Comparison of ENCODE assay signal across 18 cellular contexts in the genomic region with DNA sequence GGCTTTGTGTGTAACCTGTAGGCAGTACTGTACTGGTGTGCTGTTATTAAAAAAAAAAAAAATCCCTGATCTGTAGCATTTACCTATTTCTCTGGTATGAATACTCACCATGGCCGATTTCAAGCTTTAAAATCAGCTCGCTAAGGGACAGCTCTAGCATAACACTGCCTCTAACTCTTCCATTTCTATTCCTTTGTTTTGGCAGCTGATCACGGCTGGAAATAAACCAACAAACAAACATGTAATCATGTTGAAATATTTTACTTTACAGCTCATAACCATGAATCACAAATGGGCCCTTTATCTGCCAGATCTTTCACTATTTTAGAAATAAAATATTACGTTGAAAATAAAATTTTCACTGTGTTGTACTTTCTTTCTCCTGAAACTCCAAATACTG.
"Had no signal": no experiment of that assay in that cellular context is flagged by ENCODE, and none has a peak within 500 bp of the region (broad histone marks: within the 10 kb centered on the region; RNA-seq: fewer than 3 reads in every experiment).

No MANE protein-coding gene starts in this region.

- DNase-seq: activated CD4-positive, alpha-beta T cell treated with anti-CD3 and anti-CD28 coated beads, Interleukin-2, amount 50 U/mL, for 1 hour; activated CD8-positive, alpha-beta memory T cell treated with anti-CD3 and anti-CD28 coated beads for 24 hours; activated naive CD8-positive, alpha-beta T cell treated with anti-CD3 and anti-CD28 coated beads for 36 hours; brain microvascular endothelial cell; effector memory CD4-positive, alpha-beta T cell; glutamatergic neuron; kidney; left ventricle myocardium inferior; mucosa of descending colon; naive thymus-derived CD8-positive, alpha-beta T cell; retina; stimulated activated CD4-positive, alpha-beta T cell treated with anti-CD3 and anti-CD28 coated beads, Interleukin-4, amount 100 ng/mL, for 4 hours; stimulated activated CD8-positive, alpha-beta memory T cell treated with anti-CD3 and anti-CD28 coated beads, Interleukin-4, amount 100 ng/mL, for 48 hours; stimulated activated naive CD4-positive, alpha-beta T cell treated with Interleukin-2 at 50 U/mL for 16 hours; substantia nigra; T-helper 9 cell had no signal

- H3K9me3 ChIP-seq: left ventricle myocardium inferior, mucosa of descending colon had no signal

- H3K4me3 ChIP-seq: left ventricle myocardium inferior, mucosa of descending colon, skin epidermis had no signal

- H3K27me3 ChIP-seq: brain microvascular endothelial cell had no signal

- H3K36me3 ChIP-seq: brain microvascular endothelial cell, left ventricle myocardium inferior had no signal

- H3K4me1 ChIP-seq: left ventricle myocardium inferior had no signal

- ATAC-seq: activated CD4-positive, CD25-positive, alpha-beta regulatory T cell treated with anti-CD3 and anti-CD28 coated beads, Interleukin-2, amount 50 U/mL, for 24 hours; mucosa of descending colon; naive thymus-derived CD8-positive, alpha-beta T cell had no signal

- H3K27ac ChIP-seq: brain microvascular endothelial cell, left ventricle myocardium inferior, skin epidermis had no signal
